In genomic region chrX:53445977-53446376, GRCh38 we compare ENCODE assay signal across 8 cellular contexts. TPM values are rescaled to one million over a fixed set of nuclear protein-coding genes. Genes with fewer than 3 reads are reported as not detected.
A peak's percentile ranks its signal among the peaks of the same experiment; 100 is the strongest.
DNase-seq lines count a peak whose midpoint lies in the region; ATAC-seq and TF ChIP-seq lines count a peak whose summit lies in the region.

No MANE protein-coding gene starts in this region.

- H2BK5ac ChIP-seq in trophoblast cell (ENCODE audit: low read depth, low read length, poor library complexity) = no peak overlapping the region

- H2AFZ ChIP-seq in trophoblast cell (ENCODE audit: insufficient read depth, low read length, poor library complexity) = no peak overlapping the region

- no peak overlapping the region for H3K4ac ChIP-seq in trophoblast cell (ENCODE audit: low read depth, low read length)

- no CpG with 5 or more reads among the region's 6 CpGs for WGBS in trophoblast cell (ENCODE audit: extremely low coverage, insufficient coverage, insufficient read length)

- no peak overlapping the region for H3K4me2 ChIP-seq in trophoblast cell (ENCODE audit: low read length)

- peaks cover 1 to 2% of the 10 kb centered on the region in 2 experiments for H3K4me1 ChIP-seq in trophoblast cell (ENCODE audit: control insufficient read depth in 1 of 2, insufficient read depth in 2 of 2, low read length in 2 of 2)

- H3K79me2 ChIP-seq in trophoblast cell (ENCODE audit: control insufficient read depth, insufficient read depth, low read length, poor library complexity) = no peaks in the 10 kb centered on the region

- no peak overlapping the region for H3K18ac ChIP-seq in trophoblast cell (ENCODE audit: low read length)

- no peak overlapping the region for H3K4me3 ChIP-seq in epithelial cell of esophagus (ENCODE audit: low read length)
- H3K4me3 ChIP-seq in trophoblast cell (ENCODE audit: low read depth, low read length) = no peak overlapping the region

- no peak overlapping the region for H4K91ac ChIP-seq in trophoblast cell (ENCODE audit: low read depth, low read length)

- peak; percentile 6 for DNase-seq in NK-92 treated with Interleukin-12 subunit alpha and Interleukin-12 subunit beta, amount 100 ng/mL, for 24 hours (lab: John Stamatoyannopoulos, UW)
- DNase-seq in NK-92 (lab: John Stamatoyannopoulos, UW; ENCODE audit: unreplicated experiment) (no peak), NAMALWA (ENCODE audit: low spot score) (peak; percentile 62), epithelial cell of esophagus (ENCODE audit: low read depth) (peak; percentile 50), trophoblast cell (peak; percentile 26 to 62)
- DNase-seq in activated CD4-positive, alpha-beta T cell treated with anti-CD3 and anti-CD28 coated beads for 4 hours = peak; percentile 11 to 44

- H3K27me3 ChIP-seq in trophoblast cell (ENCODE audit: insufficient read depth, low read length) = no peaks in the 10 kb centered on the region

- H2BK120ac ChIP-seq in trophoblast cell (ENCODE audit: insufficient read depth, low read length, poor library complexity) = no peak overlapping the region

- H3K79me1 ChIP-seq in trophoblast cell (ENCODE audit: low read length) = no peaks in the 10 kb centered on the region

- TF ChIP-seq CTCF in epithelial cell of esophagus (IDR thresholded peaks at IDR 0.05; ENCODE audit: insufficient read depth, low read depth, low read length, missing control alignments) = peak; percentile 57

- no peak overlapping the region for H3K27ac ChIP-seq in trophoblast cell (ENCODE audit: low read depth, low read length)

- no peak overlapping the region for H3K9ac ChIP-seq in trophoblast cell (ENCODE audit: low read length)

- H3K36me3 ChIP-seq in trophoblast cell (ENCODE audit: control insufficient read depth in 1 of 2, insufficient read depth in 2 of 2, low read length in 2 of 2) = no peaks in the 10 kb centered on the region

- ATAC-seq in GM19463 (IDR thresholded peaks at IDR 0.05; ENCODE audit: unreplicated experiment) (no peak), GM19452 (IDR thresholded peaks at IDR 0.05; ENCODE audit: unreplicated experiment) (no peak)

- no peak overlapping the region for H2BK12ac ChIP-seq in trophoblast cell (ENCODE audit: low read length)

- H2AK5ac ChIP-seq in trophoblast cell (ENCODE audit: low read length) = no peak overlapping the region

- no peak overlapping the region for H3K14ac ChIP-seq in trophoblast cell (ENCODE audit: low read length)

- H4K12ac ChIP-seq in trophoblast cell (ENCODE audit: low read depth, low read length) = no peak overlapping the region

- H3K9me3 ChIP-seq in trophoblast cell (ENCODE audit: insufficient read depth, low read depth, low read length) = no peaks in the 10 kb centered on the region

- H4K8ac ChIP-seq in trophoblast cell (ENCODE audit: low read depth, low read length) = no peak overlapping the region

- H3K23ac ChIP-seq in trophoblast cell (ENCODE audit: low read length) = no peak overlapping the region

RNA-seq across cellular contexts. Expression of gene HSD17B10, which starts 11.8 kb away (rescaled TPM):
- 60.3 and 62.4 TPM in 2 replicates for polyA plus RNA-seq in trophoblast cell (2013)

RNA-seq across cellular contexts. Expression of gene RIBC1, which starts 23.3 kb away (rescaled TPM):
- 0.60 and 0.70 TPM in 2 replicates for polyA plus RNA-seq in trophoblast cell (2013)

RNA-seq across cellular contexts. Expression of gene SMC1A, which starts 23.5 kb away (rescaled TPM):
- 56.3 and 58.7 TPM in 2 replicates for polyA plus RNA-seq in trophoblast cell (2013)
